11 cellular contexts compared by ENCODE assay signal in genomic region chr16:30068333-30068732, GRCh38. TPM values are rescaled to one million over a fixed set of nuclear protein-coding genes. Genes with fewer than 3 reads are reported as not detected.
DNase-seq lines count a peak whose midpoint lies in the region; ATAC-seq and TF ChIP-seq lines count a peak whose summit lies in the region.
"Had no signal": no experiment of that assay in that cellular context is flagged by ENCODE, and none has a peak within 500 bp of the region (broad histone marks: within the 10 kb centered on the region; RNA-seq: fewer than 3 reads in every experiment).

No MANE protein-coding gene starts in this region.

- H3K27ac Mint-ChIP-seq in activated CD8-positive, alpha-beta T cell treated with anti-CD3 and anti-CD28 coated beads for 36 hours: peak overlapping the region; percentile 81

- H3K4me1 Mint-ChIP-seq in activated CD8-positive, alpha-beta T cell treated with anti-CD3 and anti-CD28 coated beads for 36 hours (ENCODE audit: low read depth): peaks cover 29% of the 10 kb centered on the region

- H3K27ac ChIP-seq in heart left ventricle (peak overlapping the region in 9 of 12 donors; percentile 12 to 100 (median 99)), gastroesophageal sphincter (peak overlapping the region; percentile 4 to 99 (median 88)), thoracic aorta (peak overlapping the region; percentile 20 to 44)

- H3K27me3 ChIP-seq in heart left ventricle (no peaks in the 10 kb centered on the region), gastroesophageal sphincter (no peaks in the 10 kb centered on the region), thoracic aorta (replicated peaks; ENCODE audit: insufficient read depth) (no peaks in the 10 kb centered on the region)

- TF ChIP-seq POLR2A in heart left ventricle (IDR thresholded peaks at IDR 0.05) (no peak), gastroesophageal sphincter (IDR thresholded peaks at IDR 0.05) (no peak)

- 64 to 78% (median 73%) methylated on average over 9 of the region's 9 CpGs for WGBS in heart left ventricle, 4 donors
- WGBS in gastroesophageal sphincter (ENCODE audit: low coverage in 1 of 2), 2 donors: 64 to 100% methylated on average over 4 to 9 of the region's 9 CpGs

- H3K27me3 Mint-ChIP-seq in activated CD8-positive, alpha-beta T cell treated with anti-CD3 and anti-CD28 coated beads for 36 hours: no peaks in the 10 kb centered on the region

- H3K36me3 Mint-ChIP-seq in activated CD8-positive, alpha-beta T cell treated with anti-CD3 and anti-CD28 coated beads for 36 hours (ENCODE audit: low read depth): peaks cover 84% of the 10 kb centered on the region

- H3K4me1 ChIP-seq in heart left ventricle: peaks cover 0 to 61% (median 50%) of the 10 kb centered on the region in 12 donors
- peaks cover 0 to 63% (median 34%) of the 10 kb centered on the region in 3 donors for H3K4me1 ChIP-seq in gastroesophageal sphincter
- peaks cover 27 to 49% of the 10 kb centered on the region in 2 donors for H3K4me1 ChIP-seq in thoracic aorta (ENCODE audit: control insufficient read depth in 1 of 2, low read depth in 2 of 2)

- DNase-seq in heart left ventricle (no peak), Right ventricle myocardium superior (no peak), thoracic aorta (ENCODE audit: low spot score) (no peak), NAMALWA (ENCODE audit: low spot score) (no peak)
- no peak for DNase-seq in activated CD8-positive, alpha-beta T cell treated with anti-CD3 and anti-CD28 coated beads for 36 hours
- no peak for DNase-seq in stimulated activated CD8-positive, alpha-beta memory T cell treated with anti-CD3 and anti-CD28 coated beads, Interleukin-4, amount 100 ng/mL, for 48 hours
- DNase-seq: midbrain, NCI-H2107 had no signal

- TF ChIP-seq EP300 in gastroesophageal sphincter (IDR thresholded peaks at IDR 0.05): no peak

- peak overlapping the region in 7 of 12 donors; percentile 84 to 98 (median 96) for H3K4me3 ChIP-seq in heart left ventricle
- H3K4me3 ChIP-seq in gastroesophageal sphincter: peak overlapping the region in 1 of 2 donors; percentile 96
- no peak overlapping the region for H3K4me3 ChIP-seq in thoracic aorta

- peak overlapping the region; percentile 66 for H3K4me3 Mint-ChIP-seq in activated CD8-positive, alpha-beta T cell treated with anti-CD3 and anti-CD28 coated beads for 36 hours

- intact Hi-C loops in heart left ventricle (cut with DNase I) (loop anchor here in 4 of 10 donors (5.0 to 10.0 kb wide), 4 partner anchors 56 to 456 kb away; partner anchors contain the start of genes MAPK3 (in 1 of the 4), MAZ (in 1 of the 4) and ZNF768 (in 1 of the 4)), Right ventricle myocardium superior (cut with DNase I) (no loop called here)
- intact Hi-C loops in activated CD8-positive, alpha-beta T cell treated with anti-CD3 and anti-CD28 coated beads for 36 hours (cut with micrococcal nuclease): loop anchor here (10.0 kb wide), 1 partner anchor 306 kb away; the partner anchor contains the start of genes MYL11 and TBC1D10B

- H3K9me3 ChIP-seq in heart left ventricle (no peaks in the 10 kb centered on the region), gastroesophageal sphincter (no peaks in the 10 kb centered on the region), thoracic aorta (no peaks in the 10 kb centered on the region)

- CTCF ChIA-PET in activated CD8-positive, alpha-beta T cell treated with anti-CD3 and anti-CD28 coated beads for 36 hours (lab: Charles Lee): interaction anchor here (1.2 to 2.1 kb wide), 4 partner anchors 11 to 23 kb away, joined by 3 to 12 read pairs (median 4); partner anchors contain the start of gene TBX6

- H3K9me3 Mint-ChIP-seq in activated CD8-positive, alpha-beta T cell treated with anti-CD3 and anti-CD28 coated beads for 36 hours: no peaks in the 10 kb centered on the region

- ATAC-seq in heart left ventricle (no peak), Right ventricle myocardium superior (ENCODE audit: poor library complexity) (no peak), gastroesophageal sphincter (no peak), thoracic aorta (ENCODE audit: insufficient number of reproducible peaks, low FRiP score, low read depth) (no peak), HG03095 (IDR thresholded peaks at IDR 0.05; ENCODE audit: unreplicated experiment) (no peak)
- ATAC-seq in activated CD8-positive, alpha-beta T cell treated with anti-CD3 and anti-CD28 coated beads for 36 hours: no peak

- H3K36me3 ChIP-seq in heart left ventricle: peaks cover 0 to 73% (median 66%) of the 10 kb centered on the region in 9 donors
- H3K36me3 ChIP-seq in gastroesophageal sphincter: peaks cover 0 to 67% of the 10 kb centered on the region in 2 donors
- H3K36me3 ChIP-seq in thoracic aorta: peaks cover 53% of the 10 kb centered on the region

- no peak for TF ChIP-seq CTCF in heart left ventricle (IDR thresholded peaks at IDR 0.05)
- no peak for TF ChIP-seq CTCF in activated CD8-positive, alpha-beta T cell treated with anti-CD3 and anti-CD28 coated beads for 36 hours (IDR thresholded peaks at IDR 0.05)
- TF ChIP-seq CTCF in gastroesophageal sphincter (IDR thresholded peaks at IDR 0.05): no peak
- TF ChIP-seq CTCF in thoracic aorta (IDR thresholded peaks at IDR 0.05): no peak

- POLR2A ChIA-PET in activated CD8-positive, alpha-beta T cell treated with anti-CD3 and anti-CD28 coated beads for 36 hours (lab: Charles Lee): interaction anchor here (1.5 to 6.3 kb wide), 3 partner anchors 10 to 55 kb away, joined by 4 to 83 read pairs (median 7); partner anchors contain the start of genes MAPK3, PPP4C and TBX6

RNA-seq across cellular contexts. Expression of gene ALDOA, which starts 2.8 kb away (rescaled TPM):
- total RNA-seq in heart left ventricle: 1,000 to 10,000 TPM; 2,644 to 5,076 (median 3,574) TPM
- polyA plus RNA-seq in heart left ventricle: 1,000 to 10,000 TPM; 2,585 to 3,542 TPM
- 3,843 TPM for total RNA-seq in Right ventricle myocardium superior
- 1,000 to 10,000 TPM; 3,042 to 3,081 TPM for total RNA-seq in activated CD8-positive, alpha-beta T cell treated with anti-CD3 and anti-CD28 coated beads for 36 hours
- 1,000 to 10,000 TPM; 1,018 to 1,914 (median 1,258) TPM for total RNA-seq in gastroesophageal sphincter
- total RNA-seq in thoracic aorta: 100 to 1,000 TPM; 569 to 841 TPM

RNA-seq across cellular contexts. Expression of gene PPP4C, which starts 7.5 kb away (rescaled TPM):
- total RNA-seq in heart left ventricle (10 to 100 TPM; 29.9 to 65.9 (median 41.1) TPM), Right ventricle myocardium superior (33.2 TPM), gastroesophageal sphincter (10 to 100 TPM; 41.2 to 58.5 (median 48.6) TPM), thoracic aorta (10 to 100 TPM; 37.7 to 54.2 TPM)
- 10 to 100 TPM; 43.5 to 89.0 TPM for polyA plus RNA-seq in heart left ventricle
- 100 to 1,000 TPM; 116 to 121 TPM for total RNA-seq in activated CD8-positive, alpha-beta T cell treated with anti-CD3 and anti-CD28 coated beads for 36 hours

RNA-seq across cellular contexts. Expression of gene TBX6, which starts 23.4 kb away (rescaled TPM):
- total RNA-seq in heart left ventricle (under 1 TPM in 8 of 9 donors, not detected in 1; 0.39 to 0.95 (median 0.72) TPM), Right ventricle myocardium superior (1.0 TPM), gastroesophageal sphincter (under 1 TPM; 0.40 to 0.84 (median 0.45) TPM), thoracic aorta (under 1 TPM in 1 of 2 donors, not detected in 1; 0.56 TPM)
- polyA plus RNA-seq in heart left ventricle: under 1 TPM; 0.26 to 0.84 TPM
- total RNA-seq in activated CD8-positive, alpha-beta T cell treated with anti-CD3 and anti-CD28 coated beads for 36 hours: 1 to 10 TPM; 2.5 TPM

RNA-seq across cellular contexts. Expression of gene YPEL3, which starts 27.7 kb away (rescaled TPM):
- total RNA-seq in heart left ventricle (100 to 1,000 TPM in 2 of 9 donors, 10 to 100 TPM in 7; 34.8 to 248 (median 49.3) TPM), Right ventricle myocardium superior (64.1 TPM), gastroesophageal sphincter (100 to 1,000 TPM in 1 of 4 donors, 10 to 100 TPM in 3; 76.9 to 105 (median 80.2) TPM), thoracic aorta (100 to 1,000 TPM in 1 of 2 donors, 10 to 100 TPM in 1; 69.2 to 105 TPM)
- polyA plus RNA-seq in heart left ventricle: 100 to 1,000 TPM in 1 of 2 donors, 10 to 100 TPM in 1; 57.1 to 106 TPM
- total RNA-seq in activated CD8-positive, alpha-beta T cell treated with anti-CD3 and anti-CD28 coated beads for 36 hours: 10 to 100 TPM; 17.7 to 19.5 TPM

RNA-seq across cellular contexts. Expression of gene TLCD3B, which starts 37.3 kb away (rescaled TPM):
- total RNA-seq in heart left ventricle: not detected
- not detected for polyA plus RNA-seq in heart left ventricle
- total RNA-seq in Right ventricle myocardium superior: not detected
- 1 to 10 TPM; 3.5 to 3.6 TPM for total RNA-seq in activated CD8-positive, alpha-beta T cell treated with anti-CD3 and anti-CD28 coated beads for 36 hours
- total RNA-seq in gastroesophageal sphincter: not detected
- not detected for total RNA-seq in thoracic aorta
- total RNA-seq: fibroblast of villous mesenchyme had no signal

Comparison
In these comparisons a context has a peak if more than half of its experiments do, and no peak if none do; other contexts are left out.
1. H3K27ac ChIP-seq: peak in every context shown above with its lines; median percentile 99 in heart left ventricle; 88 in gastroesophageal sphincter; 32 in thoracic aorta.